In the genomic region with DNA sequence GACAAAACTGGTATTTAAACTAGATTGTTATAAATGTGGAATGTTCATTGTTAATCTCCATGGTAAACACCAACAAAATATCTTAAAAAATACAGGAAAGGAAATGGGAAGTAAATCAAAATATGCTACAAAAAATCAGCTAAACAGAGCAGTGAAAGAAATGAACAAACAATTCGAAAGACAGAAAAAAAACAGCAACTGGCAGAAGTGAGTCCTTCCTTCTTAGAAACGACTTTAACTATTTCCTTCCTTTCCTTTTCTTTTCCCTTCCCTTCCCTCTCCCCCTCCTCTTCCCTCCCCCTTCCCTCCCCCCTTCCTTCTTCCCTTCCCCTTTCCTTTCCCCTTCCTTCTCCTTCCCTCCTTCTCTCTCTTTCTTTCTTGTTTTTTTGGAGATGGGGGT, we compare ENCODE assay signal across 28 cellular contexts. TPM values are rescaled to one million over a fixed set of nuclear protein-coding genes. Genes with fewer than 3 reads are reported as not detected.
A peak's percentile ranks its signal among the peaks of the same experiment; 100 is the strongest.
DNase-seq lines count a peak whose midpoint lies in the region; ATAC-seq, FAIRE-seq and TF ChIP-seq lines count a peak whose summit lies in the region.
"Had no signal": no experiment of that assay in that cellular context is flagged by ENCODE, and none has a peak within 500 bp of the region (broad histone marks: within the 10 kb centered on the region; RNA-seq: fewer than 3 reads in every experiment).

No MANE protein-coding gene starts in this region.

- no peak for TF ChIP-seq RAD21 in A549 (conservative IDR thresholded peaks at IDR 0.05 in 1 of 2, IDR thresholded peaks at IDR 0.05 in 1 of 2)

- TF ChIP-seq POLR2A in A549 (IDR thresholded peaks at IDR 0.05; ENCODE audit: low read length): no peak

- H3K9me3 ChIP-seq in A549 (peaks cover 42% of the 10 kb centered on the region), endodermal cell (ENCODE audit: control insufficient read depth, low read length) (peaks cover 72% of the 10 kb centered on the region), left lung (peaks cover 0 to 17% of the 10 kb centered on the region in 2 donors)
- H3K9me3 ChIP-seq: BE2C had no signal

- peak overlapping the region; percentile 59 for H3K27ac Mint-ChIP-seq in activated naive CD4-positive, alpha-beta T cell treated with anti-CD3 and anti-CD28 coated beads, Interleukin-2, amount 10 ng/mL, durations not matched to agents 7 days and 5 days
- no peak overlapping the region for H3K27ac Mint-ChIP-seq in activated naive CD4-positive, alpha-beta T cell treated with anti-CD3 and anti-CD28 coated beads, Interleukin-2, amount 50 U/mL, for 72 hours
- H3K27ac Mint-ChIP-seq in activated naive CD8-positive, alpha-beta T cell treated with anti-CD3 and anti-CD28 coated beads for 36 hours: peak overlapping the region; percentile 36
- no peak overlapping the region for H3K27ac Mint-ChIP-seq in activated naive CD8-positive, alpha-beta T cell treated with anti-CD3 and anti-CD28 coated beads, Interleukin-2, amount 50 U/mL, for 24 hours
- no peak overlapping the region for H3K27ac Mint-ChIP-seq in endodermal cell
- H3K27ac Mint-ChIP-seq: CD14-positive monocyte; CD4-positive, alpha-beta memory T cell; CD4-positive, CD25-positive, alpha-beta regulatory T cell had no signal

- no peak for DNase-seq in activated naive CD4-positive, alpha-beta T cell treated with anti-CD3 and anti-CD28 coated beads, Interleukin-2, amount 10 ng/mL, durations not matched to agents 7 days and 5 days
- no peak for DNase-seq in activated naive CD4-positive, alpha-beta T cell treated with anti-CD3 and anti-CD28 coated beads, Interleukin-2, amount 50 U/mL, for 72 hours (ENCODE audit: low spot score in 2 of 2)
- DNase-seq in activated naive CD8-positive, alpha-beta T cell treated with anti-CD3 and anti-CD28 coated beads for 36 hours: no peak
- no peak for DNase-seq in activated naive CD8-positive, alpha-beta T cell treated with anti-CD3 and anti-CD28 coated beads, Interleukin-2, amount 50 U/mL, for 24 hours
- no peak for DNase-seq in A549 (ENCODE audit: low read depth in 1 of 2, low spot score in 1 of 2)
- no peak for DNase-seq in endodermal cell
- no peak for DNase-seq in T-helper 2 cell
- DNase-seq in left lung: no peak
- DNase-seq: ACHN; BE2C; C1 segment of cervical spinal cord; CD4-positive, alpha-beta memory T cell; CD4-positive, CD25-positive, alpha-beta regulatory T cell; CD8-positive, alpha-beta memory T cell; COR-L47; DMS 273 treated with DMSO at 0.1 percent for 48 hours; DMS153; DMS53; DMS79; DND-41; EL; GDM1 had no signal

- H3K4me2 ChIP-seq in A549: no peak overlapping the region
- H3K4me2 ChIP-seq: BLaER1 had no signal

- CTCF ChIA-PET in activated naive CD4-positive, alpha-beta T cell treated with anti-CD3 and anti-CD28 coated beads, Interleukin-2, amount 10 ng/mL, durations not matched to agents 7 days and 5 days (lab: Charles Lee): no interaction called here
- CTCF ChIA-PET in A549 (lab: Yijun Ruan, JAX): interaction anchor here (0.8 kb wide), 1 partner anchor 42 kb away, joined by 3 read pairs; no protein-coding TSS in a partner anchor

- H3K36me3 ChIP-seq in endodermal cell (ENCODE audit: control insufficient read depth, insufficient read depth, low read length): no peaks in the 10 kb centered on the region
- H3K36me3 ChIP-seq in left lung: peaks cover 0 to 29% of the 10 kb centered on the region in 2 donors
- H3K36me3 ChIP-seq: BE2C had no signal

- peak; percentile 56 for FAIRE-seq in A549 (lab: Jason Lieb, UNC)
- FAIRE-seq: GM12878, GM12892, GM18507 had no signal

- H3K36me3 Mint-ChIP-seq in activated naive CD4-positive, alpha-beta T cell treated with anti-CD3 and anti-CD28 coated beads, Interleukin-2, amount 10 ng/mL, durations not matched to agents 7 days and 5 days: peaks cover 40% of the 10 kb centered on the region
- peaks cover 40 to 68% of the 10 kb centered on the region in 2 donors for H3K36me3 Mint-ChIP-seq in activated naive CD4-positive, alpha-beta T cell treated with anti-CD3 and anti-CD28 coated beads, Interleukin-2, amount 50 U/mL, for 72 hours
- peaks cover 74% of the 10 kb centered on the region for H3K36me3 Mint-ChIP-seq in activated naive CD8-positive, alpha-beta T cell treated with anti-CD3 and anti-CD28 coated beads for 36 hours
- H3K36me3 Mint-ChIP-seq in activated naive CD8-positive, alpha-beta T cell treated with anti-CD3 and anti-CD28 coated beads, Interleukin-2, amount 50 U/mL, for 24 hours (ENCODE audit: low read depth): peaks cover 72% of the 10 kb centered on the region
- H3K36me3 Mint-ChIP-seq in endodermal cell (ENCODE audit: low read depth): peaks cover 45% of the 10 kb centered on the region

- H3K4me3 ChIP-seq in A549 (no peak overlapping the region), endodermal cell (ENCODE audit: low read length) (peak overlapping the region; percentile 51), left lung (no peak overlapping the region)
- H3K4me3 ChIP-seq: BLaER1, GM12878 had no signal

- H3K27me3 ChIP-seq in endodermal cell (ENCODE audit: control insufficient read depth, insufficient read depth, low read length, poor library complexity, severe bottlenecking) (no peaks in the 10 kb centered on the region), left lung (no peaks in the 10 kb centered on the region)
- H3K27me3 ChIP-seq: BE2C, BLaER1 had no signal

- TF ChIP-seq EP300 in A549 (IDR thresholded peaks at IDR 0.05): no peak

- H3K4me1 ChIP-seq in A549: no peaks in the 10 kb centered on the region
- H3K4me1 ChIP-seq in endodermal cell (ENCODE audit: control insufficient read depth, insufficient read depth, low read length): no peaks in the 10 kb centered on the region
- H3K4me1 ChIP-seq in left lung: no peaks in the 10 kb centered on the region
- H3K4me1 ChIP-seq: BE2C, BLaER1 had no signal

- intact Hi-C loops in left lung (cut with DNase I): no loop called here

- WGBS in A549 (ENCODE audit: missing lambda C conversion rate): 69% methylated on average over 2 of the region's 2 CpGs
- 73 to 95% methylated on average over 2 of the region's 2 CpGs for WGBS in endodermal cell (ENCODE audit: insufficient coverage in 1 of 2, insufficient read length in 1 of 2), 2 experiments

- TF ChIP-seq CTCF in A549 (IDR thresholded peaks at IDR 0.05): no peak
- no peak for TF ChIP-seq CTCF in endodermal cell (conservative IDR thresholded peaks at IDR 0.05)
- TF ChIP-seq CTCF in left lung (IDR thresholded peaks at IDR 0.05): no peak

- no peak for ATAC-seq in activated naive CD4-positive, alpha-beta T cell treated with anti-CD3 and anti-CD28 coated beads, Interleukin-2, amount 50 U/mL, for 72 hours
- no peak for ATAC-seq in activated naive CD8-positive, alpha-beta T cell treated with anti-CD3 and anti-CD28 coated beads, Interleukin-2, amount 50 U/mL, for 24 hours
- ATAC-seq in A549: no peak
- ATAC-seq in left lung: no peak
- ATAC-seq: GM12878 had no signal

- H3K4me3 Mint-ChIP-seq in activated naive CD4-positive, alpha-beta T cell treated with anti-CD3 and anti-CD28 coated beads, Interleukin-2, amount 10 ng/mL, durations not matched to agents 7 days and 5 days: no peak overlapping the region
- no peak overlapping the region for H3K4me3 Mint-ChIP-seq in activated naive CD8-positive, alpha-beta T cell treated with anti-CD3 and anti-CD28 coated beads for 36 hours
- H3K4me3 Mint-ChIP-seq in activated naive CD8-positive, alpha-beta T cell treated with anti-CD3 and anti-CD28 coated beads, Interleukin-2, amount 50 U/mL, for 24 hours: no peak overlapping the region
- H3K4me3 Mint-ChIP-seq in endodermal cell: no peak overlapping the region
- H3K4me3 Mint-ChIP-seq: CD14-positive monocyte; CD4-positive, alpha-beta memory T cell; CD4-positive, CD25-positive, alpha-beta regulatory T cell; CD8-positive, alpha-beta memory T cell had no signal

- no peaks in the 10 kb centered on the region for H3K4me1 Mint-ChIP-seq in activated naive CD4-positive, alpha-beta T cell treated with anti-CD3 and anti-CD28 coated beads, Interleukin-2, amount 10 ng/mL, durations not matched to agents 7 days and 5 days
- H3K4me1 Mint-ChIP-seq in activated naive CD8-positive, alpha-beta T cell treated with anti-CD3 and anti-CD28 coated beads for 36 hours: peaks cover 7% of the 10 kb centered on the region
- H3K4me1 Mint-ChIP-seq in activated naive CD8-positive, alpha-beta T cell treated with anti-CD3 and anti-CD28 coated beads, Interleukin-2, amount 50 U/mL, for 24 hours: no peaks in the 10 kb centered on the region
- no peaks in the 10 kb centered on the region for H3K4me1 Mint-ChIP-seq in endodermal cell
- H3K4me1 Mint-ChIP-seq: CD14-positive monocyte had no signal

- POLR2A ChIA-PET in A549 (lab: Yijun Ruan, JAX): no interaction called here

- H3K9ac ChIP-seq in endodermal cell (ENCODE audit: extremely low read depth, low read length, poor library complexity, severe bottlenecking): no peak overlapping the region
- H3K9ac ChIP-seq: BLaER1 had no signal

- peaks cover 15% of the 10 kb centered on the region for H3K9me3 Mint-ChIP-seq in activated naive CD4-positive, alpha-beta T cell treated with anti-CD3 and anti-CD28 coated beads, Interleukin-2, amount 10 ng/mL, durations not matched to agents 7 days and 5 days
- peaks cover 12 to 17% of the 10 kb centered on the region in 2 donors for H3K9me3 Mint-ChIP-seq in activated naive CD4-positive, alpha-beta T cell treated with anti-CD3 and anti-CD28 coated beads, Interleukin-2, amount 50 U/mL, for 72 hours
- H3K9me3 Mint-ChIP-seq in activated naive CD8-positive, alpha-beta T cell treated with anti-CD3 and anti-CD28 coated beads for 36 hours: peaks cover 17% of the 10 kb centered on the region
- H3K9me3 Mint-ChIP-seq in activated naive CD8-positive, alpha-beta T cell treated with anti-CD3 and anti-CD28 coated beads, Interleukin-2, amount 50 U/mL, for 24 hours: peaks cover 28% of the 10 kb centered on the region
- H3K9me3 Mint-ChIP-seq in endodermal cell: peaks cover 82% of the 10 kb centered on the region

- H3K27ac ChIP-seq in A549 (no peak overlapping the region), endodermal cell (ENCODE audit: low read depth, low read length) (no peak overlapping the region), left lung (no peak overlapping the region)
- H3K27ac ChIP-seq: 22Rv1, BLaER1 had no signal

- no peaks in the 10 kb centered on the region for H3K27me3 Mint-ChIP-seq in activated naive CD4-positive, alpha-beta T cell treated with anti-CD3 and anti-CD28 coated beads, Interleukin-2, amount 10 ng/mL, durations not matched to agents 7 days and 5 days
- no peaks in the 10 kb centered on the region for H3K27me3 Mint-ChIP-seq in activated naive CD8-positive, alpha-beta T cell treated with anti-CD3 and anti-CD28 coated beads for 36 hours
- H3K27me3 Mint-ChIP-seq in activated naive CD8-positive, alpha-beta T cell treated with anti-CD3 and anti-CD28 coated beads, Interleukin-2, amount 50 U/mL, for 24 hours: no peaks in the 10 kb centered on the region
- H3K27me3 Mint-ChIP-seq in endodermal cell (ENCODE audit: insufficient read depth): no peaks in the 10 kb centered on the region
- H3K27me3 Mint-ChIP-seq: CD4-positive, alpha-beta memory T cell; CD4-positive, CD25-positive, alpha-beta regulatory T cell; CD8-positive, alpha-beta memory T cell had no signal

RNA-seq across cellular contexts. Expression of a gene that starts 12.8 kb away (rescaled TPM):
- 10 to 100 TPM in 1 of 2 donors, 1 to 10 TPM in 1; 7.6 to 11.3 TPM for total RNA-seq in activated naive CD4-positive, alpha-beta T cell treated with anti-CD3 and anti-CD28 coated beads, Interleukin-2, amount 50 U/mL, for 72 hours
- 1 to 10 TPM; 5.4 to 5.5 TPM for total RNA-seq in activated naive CD8-positive, alpha-beta T cell treated with anti-CD3 and anti-CD28 coated beads for 36 hours
- polyA plus RNA-seq in A549 (2011; rRNA removed) (13.2 and 13.6 TPM in 2 replicates), A549 (2017; fragmentation: RNase III; extraction: RNeasy Plus Mini Kit Qiagen cat#74134 plus additional on column Dnase treatment) (6.2 to 7.1 TPM (median 6.9 TPM) in 3 replicates)
- 2.8 and 3.6 TPM in 2 replicates for polyA plus RNA-seq in A549 (2012; cell fraction: cytosol; rRNA removed)
- 4.2 and 6.4 TPM in 2 replicates for polyA plus RNA-seq in A549 (2012; cell fraction: nucleus; rRNA removed)
- 7.2 and 10.7 TPM in 2 replicates for polyA minus RNA-seq in A549 (2011; rRNA and poly(A)+ RNA removed)
- total RNA-seq in endodermal cell (10 to 100 TPM in 1 of 2 donors, 1 to 10 TPM in 1; 7.2 to 17.8 TPM), left lung (10 to 100 TPM; 12.0 to 14.3 TPM)
- polyA plus RNA-seq in endodermal cell (2013, experiment 1 of 2): 17.5 TPM
- 16.9 TPM for polyA plus RNA-seq in endodermal cell (2013, experiment 2 of 2)

Comparison
In these comparisons a context has a peak if more than half of its experiments do, and no peak if none do; other contexts are left out.
1. H3K27ac Mint-ChIP-seq: peak in activated naive CD4-positive, alpha-beta T cell treated with anti-CD3 and anti-CD28 coated beads, Interleukin-2, amount 10 ng/mL, durations not matched to agents 7 days and 5 days (single experiment) and activated naive CD8-positive, alpha-beta T cell treated with anti-CD3 and anti-CD28 coated beads for 36 hours (single experiment); none in activated naive CD4-positive, alpha-beta T cell treated with anti-CD3 and anti-CD28 coated beads, Interleukin-2, amount 50 U/mL, for 72 hours (0 of 2), activated naive CD8-positive, alpha-beta T cell treated with anti-CD3 and anti-CD28 coated beads, Interleukin-2, amount 50 U/mL, for 24 hours (single experiment) and endodermal cell (single experiment).